ENCODE assay signal across 8 cellular contexts in the genomic region with DNA sequence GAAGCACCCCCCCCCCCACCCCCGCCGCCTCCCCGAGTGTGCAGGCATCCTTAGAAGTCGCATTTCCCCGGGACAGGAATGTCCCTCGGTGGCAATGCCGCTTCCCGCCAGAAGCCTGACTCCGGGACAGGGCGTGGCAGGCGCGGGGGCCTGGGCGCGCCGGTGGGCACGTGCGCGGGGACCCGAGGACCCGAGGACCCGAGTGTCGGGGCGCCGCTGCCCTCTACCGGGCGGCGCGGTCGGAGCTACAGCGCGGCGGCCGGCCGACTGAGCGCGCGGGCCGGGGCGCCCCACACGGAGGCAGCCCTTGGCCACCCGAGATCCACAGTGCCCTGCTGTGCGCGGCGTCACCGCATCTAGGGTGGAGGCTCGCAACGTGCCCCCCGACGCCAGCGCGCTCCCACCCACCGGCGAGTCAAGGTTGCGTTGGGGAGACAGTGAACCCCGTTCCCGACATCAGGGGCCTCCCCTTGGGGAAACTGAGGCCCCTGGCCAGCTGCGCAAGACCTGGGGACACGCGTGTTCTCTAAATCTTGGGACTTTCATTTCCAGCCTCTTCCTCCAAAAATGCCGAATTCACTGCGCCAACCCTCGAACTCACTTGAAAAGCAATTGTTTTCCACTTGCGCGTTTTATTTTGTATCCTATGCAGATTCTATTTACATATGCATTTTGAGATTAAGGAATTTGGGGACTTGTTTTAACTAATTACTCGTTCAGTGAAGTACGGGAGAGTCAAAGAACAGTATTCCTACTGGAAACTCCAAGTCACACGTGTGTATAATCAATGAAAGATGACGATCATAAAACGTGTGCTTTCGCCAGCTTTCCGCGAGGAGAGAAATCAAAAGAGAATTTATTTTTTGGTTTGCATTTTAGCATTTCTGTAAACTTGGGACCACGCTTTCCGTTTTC. TPM values are rescaled to one million over a fixed set of nuclear protein-coding genes. Genes with fewer than 3 reads are reported as not detected.
A peak's percentile ranks its signal among the peaks of the same experiment; 100 is the strongest.
DNase-seq lines count a peak whose midpoint lies in the region; ATAC-seq lines count a peak whose summit lies in the region.

No MANE protein-coding gene starts in this region.

- peak overlapping the region; percentile 70 to 87 for H3K9ac ChIP-seq in mucosa of rectum (ENCODE audit: low read depth in 1 of 2, low read length in 2 of 2)

- H3K27ac ChIP-seq in mucosa of rectum (ENCODE audit: low read depth in 2 of 2, low read length in 2 of 2): peak overlapping the region; percentile 67 to 74

- ATAC-seq in esophagus mucosa: peak; percentile 69

- no peaks in the 10 kb centered on the region for H3K36me3 ChIP-seq in mucosa of rectum (ENCODE audit: control insufficient read depth in 2 of 2, insufficient read depth in 2 of 2, low read length in 2 of 2)

- peak; percentile 29 for DNase-seq in COR-L47 (lab: John Stamatoyannopoulos, UW)
- DNase-seq in HCEC 1CT: peak; percentile 53
- DNase-seq in NOMO-1 (lab: John Stamatoyannopoulos, UW; ENCODE audit: unreplicated experiment in 2 of 2): peak; percentile 71 to 87
- peak; percentile 68 for DNase-seq in activated T-cell treated with anti-CD3 and anti-CD28 coated beads for 48 hours (ENCODE audit: low read depth)
- DNase-seq in stimulated activated naive CD4-positive, alpha-beta T cell (lab: John Stamatoyannopoulos, UW): peak in 5 of 6 experiments; percentile 50 to 59 (median 52)
- DNase-seq in NCI-H2029 (lab: John Stamatoyannopoulos, UW): no peak

- H3K4me1 ChIP-seq in mucosa of rectum (ENCODE audit: control insufficient read depth in 2 of 2, insufficient read depth in 2 of 2, low read length in 2 of 2): peaks cover 10% of the 10 kb centered on the region in 2 donors

- H3K9me3 ChIP-seq in mucosa of rectum (ENCODE audit: control insufficient read depth in 2 of 2, low read length in 2 of 2): no peaks in the 10 kb centered on the region

- no peaks in the 10 kb centered on the region for H3K27me3 ChIP-seq in mucosa of rectum (ENCODE audit: control insufficient read depth in 2 of 2, insufficient read depth in 2 of 2, low read length in 2 of 2)

- peak overlapping the region; percentile 78 to 89 for H3K4me3 ChIP-seq in mucosa of rectum (ENCODE audit: low read length in 2 of 2)

RNA-seq across cellular contexts. Expression of a gene that starts 3.1 kb away (rescaled TPM):
- total RNA-seq in esophagus mucosa: 53.3 TPM
